ENCODE assay signal across 9 cellular contexts in genomic region chr22:37498289-37498909, GRCh38. TPM values are rescaled to one million over a fixed set of nuclear protein-coding genes. Genes with fewer than 3 reads are reported as not detected.
DNase-seq lines count a peak whose midpoint lies in the region; ATAC-seq and TF ChIP-seq lines count a peak whose summit lies in the region.
"Had no signal": no experiment of that assay in that cellular context is flagged by ENCODE, and none has a peak within 500 bp of the region (broad histone marks: within the 10 kb centered on the region; RNA-seq: fewer than 3 reads in every experiment).

No MANE protein-coding gene starts in this region.

- H3K4me3 Mint-ChIP-seq in activated CD4-positive, alpha-beta memory T cell treated with anti-CD3 and anti-CD28 coated beads for 36 hours: no peak overlapping the region
- H3K4me3 Mint-ChIP-seq: stimulated activated naive CD8-positive, alpha-beta T cell treated with anti-CD3 and anti-CD28 coated beads, Interleukin-15, Interleukin-2, amounts not matched to agents 100 ng/mL and 50 ng/mL, for 24 hours had no signal

- no peaks in the 10 kb centered on the region for H3K36me3 ChIP-seq in KMS-11 (ENCODE audit: insufficient read depth)

- no peaks in the 10 kb centered on the region for H3K9me3 Mint-ChIP-seq in activated CD4-positive, alpha-beta memory T cell treated with anti-CD3 and anti-CD28 coated beads for 36 hours
- H3K9me3 Mint-ChIP-seq: stimulated activated naive CD8-positive, alpha-beta T cell treated with anti-CD3 and anti-CD28 coated beads, Interleukin-15, Interleukin-2, amounts not matched to agents 100 ng/mL and 50 ng/mL, for 24 hours had no signal

- H3K27ac Mint-ChIP-seq in activated CD4-positive, alpha-beta memory T cell treated with anti-CD3 and anti-CD28 coated beads for 36 hours: no peak overlapping the region
- H3K27ac Mint-ChIP-seq: stimulated activated naive CD8-positive, alpha-beta T cell treated with anti-CD3 and anti-CD28 coated beads, Interleukin-15, Interleukin-2, amounts not matched to agents 100 ng/mL and 50 ng/mL, for 24 hours had no signal

- H3K27ac ChIP-seq in KMS-11: no peak overlapping the region

- H3K27me3 ChIP-seq in KMS-11 (ENCODE audit: insufficient read depth, low read depth): peaks cover 10% of the 10 kb centered on the region; the same call in 1 of the 2 replicates

- intact Hi-C loops in activated CD4-positive, alpha-beta memory T cell treated with anti-CD3 and anti-CD28 coated beads for 36 hours (cut with micrococcal nuclease): loop anchor here (2.0 kb wide), 1 partner anchor 26 kb away; no protein-coding TSS in a partner anchor

- peaks cover 7% of the 10 kb centered on the region for H3K4me1 Mint-ChIP-seq in activated CD4-positive, alpha-beta memory T cell treated with anti-CD3 and anti-CD28 coated beads for 36 hours (ENCODE audit: low read depth)

- no peaks in the 10 kb centered on the region for H3K36me3 Mint-ChIP-seq in activated CD4-positive, alpha-beta memory T cell treated with anti-CD3 and anti-CD28 coated beads for 36 hours

- DNase-seq in GM10266 (ENCODE audit: extremely low spot score): peak; percentile 84
- DNase-seq in activated CD4-positive, alpha-beta memory T cell treated with anti-CD3 and anti-CD28 coated beads for 36 hours: peak; percentile 80
- no peak for DNase-seq in epithelial cell of proximal tubule (ENCODE audit: low read depth)
- peak; percentile 29 to 58 (median 40) for DNase-seq in stimulated activated CD4-positive, alpha-beta T cell treated with anti-CD3 and anti-CD28 coated beads, Interleukin-1b, Interleukin-23, amount 100 ng/mL, for 24 hours (ENCODE audit: low read depth in 4 of 4, low spot score in 1 of 4)

- no peaks in the 10 kb centered on the region for H3K79me2 ChIP-seq in KMS-11 (ENCODE audit: insufficient read depth, low read depth)

- no peaks in the 10 kb centered on the region for H4K20me1 ChIP-seq in KMS-11 (ENCODE audit: insufficient read depth)

- no peak for ATAC-seq in HG02884 (IDR thresholded peaks at IDR 0.05; ENCODE audit: unreplicated experiment)
- no peak for ATAC-seq in GM19324 (IDR thresholded peaks at IDR 0.05; ENCODE audit: low FRiP score, unreplicated experiment)

- H3K4me1 ChIP-seq in KMS-11 (ENCODE audit: low read depth, poor library complexity, severe bottlenecking): peaks cover 19% of the 10 kb centered on the region

- H3K4me3 ChIP-seq in KMS-11 (IDR thresholded peaks at IDR 0.05; ENCODE audit: insufficient read depth, low read depth, low read length): no peak overlapping the region
- H3K4me3 ChIP-seq in epithelial cell of proximal tubule (ENCODE audit: low read depth, low read length): no peak overlapping the region

- no peak overlapping the region for H3K9ac ChIP-seq in KMS-11

- H3K4me2 ChIP-seq in KMS-11: no peak overlapping the region

- H2AFZ ChIP-seq in KMS-11 (ENCODE audit: low read depth): no peak overlapping the region

- TF ChIP-seq CTCF in GM10266 (IDR thresholded peaks at IDR 0.05; ENCODE audit: control insufficient read depth, insufficient read depth, low read depth, missing control alignments) (peak; percentile 73), KMS-11 (conservative IDR thresholded peaks at IDR 0.05; ENCODE audit: low read depth, low read length) (peak; percentile 72), epithelial cell of proximal tubule (conservative IDR thresholded peaks at IDR 0.05; ENCODE audit: low read depth, low read length) (peak; percentile 52)

- POLR2A ChIA-PET in activated CD4-positive, alpha-beta memory T cell treated with anti-CD3 and anti-CD28 coated beads for 36 hours (lab: Charles Lee): interaction anchor here (1.2 to 1.4 kb wide), 2 partner anchors 11 to 14 kb away, joined by 3 read pairs; no protein-coding TSS in a partner anchor

- H3K27me3 Mint-ChIP-seq in activated CD4-positive, alpha-beta memory T cell treated with anti-CD3 and anti-CD28 coated beads for 36 hours: peaks cover 3% of the 10 kb centered on the region
- H3K27me3 Mint-ChIP-seq: stimulated activated naive CD8-positive, alpha-beta T cell treated with anti-CD3 and anti-CD28 coated beads, Interleukin-15, Interleukin-2, amounts not matched to agents 100 ng/mL and 50 ng/mL, for 24 hours had no signal

- CTCF ChIA-PET in activated CD4-positive, alpha-beta memory T cell treated with anti-CD3 and anti-CD28 coated beads for 36 hours (lab: Charles Lee): interaction anchor here (0.6 to 5.0 kb wide), 13 partner anchors 8 to 237 kb away, joined by 3 to 32 read pairs (median 4); partner anchors contain the start of gene MFNG

RNA-seq across cellular contexts. Expression of gene MFNG, which starts 12.2 kb away (rescaled TPM):
- total RNA-seq in activated CD4-positive, alpha-beta memory T cell treated with anti-CD3 and anti-CD28 coated beads for 36 hours: 100 to 1,000 TPM; 101 to 106 TPM
- 0.07 TPM in 1 of 2 replicates, not detected in the other for total RNA-seq in epithelial cell of proximal tubule

RNA-seq across cellular contexts. Expression of gene CARD10, which starts 20.8 kb away (rescaled TPM):
- under 1 TPM in 1 of 2 experiments, not detected in 1; 0.12 TPM for total RNA-seq in activated CD4-positive, alpha-beta memory T cell treated with anti-CD3 and anti-CD28 coated beads for 36 hours
- 60.0 and 63.8 TPM in 2 replicates for total RNA-seq in epithelial cell of proximal tubule
- total RNA-seq: T-helper 1 cell treated with Interleukin-12 subunit alpha and Interleukin-12 subunit beta and Interleukin-4 antibody, amounts not matched to agents 30 ng/mL and 1 ng/mL, for 36 hours had no signal

Comparison
In these comparisons a context has a peak if more than half of its experiments do, and no peak if none do; other contexts are left out.
1. RNA of gene MFNG, which starts 12.2 kb away (total RNA-seq): 101 to 106 TPM in activated CD4-positive, alpha-beta memory T cell treated with anti-CD3 and anti-CD28 coated beads for 36 hours; 0.07 TPM in epithelial cell of proximal tubule; every median in the first group is over 10 times any median in the second.
2. RNA of gene CARD10, which starts 20.8 kb away (total RNA-seq): 60.0 to 63.8 TPM in epithelial cell of proximal tubule; 0.12 TPM in activated CD4-positive, alpha-beta memory T cell treated with anti-CD3 and anti-CD28 coated beads for 36 hours; every median in the first group is over 10 times any median in the second.
3. Peak in every context shown above with its lines, with median percentiles within 50 percentile points of each other: CTCF ChIP-seq.